Comparison of ENCODE assay signal across 9 cellular contexts in genomic region chr11:73386026-73386425, GRCh38. TPM values are rescaled to one million over a fixed set of nuclear protein-coding genes. Genes with fewer than 3 reads are reported as not detected.
DNase-seq lines count a peak whose midpoint lies in the region; ATAC-seq, FAIRE-seq and TF ChIP-seq lines count a peak whose summit lies in the region.
"Had no signal": no experiment of that assay in that cellular context is flagged by ENCODE, and none has a peak within 500 bp of the region (broad histone marks: within the 10 kb centered on the region; RNA-seq: fewer than 3 reads in every experiment).

No MANE protein-coding gene starts in this region.

- H3K4me3 ChIP-seq in GM12864 (ENCODE audit: low read depth, low read length): peak overlapping the region; percentile 26
- H3K4me3 ChIP-seq in Loucy (ENCODE audit: low read length, poor library complexity, severe bottlenecking): no peak overlapping the region
- peak overlapping the region; percentile 66 for H3K4me3 ChIP-seq in GM12878
- H3K4me3 ChIP-seq in neuronal stem cell (ENCODE audit: low read length in 2 of 2): no peak overlapping the region

- CTCF ChIA-PET in GM12878 (lab: Yijun Ruan, JAX): interaction anchor here (1.1 to 25.6 kb wide), 7 partner anchors 7 to 275 kb away, joined by 3 to 400 read pairs (median 9); partner anchors contain the start of gene RELT

- H2BK15ac ChIP-seq in neuronal stem cell (ENCODE audit: low read length): peak overlapping the region; percentile 68

- H3K9ac ChIP-seq in Loucy (ENCODE audit: low read depth, low read length, poor library complexity, severe bottlenecking): peak overlapping the region; percentile 46
- peak overlapping the region; percentile 65 for H3K9ac ChIP-seq in GM12878 (ENCODE audit: control insufficient read depth, insufficient read depth, low read length)
- H3K9ac ChIP-seq in neuronal stem cell (ENCODE audit: low read depth, low read length, poor library complexity): no peak overlapping the region

- H4K20me1 ChIP-seq in Loucy (ENCODE audit: insufficient read depth, low read length, poor library complexity, severe bottlenecking): peaks cover 46% of the 10 kb centered on the region
- H4K20me1 ChIP-seq in GM12878 (ENCODE audit: control insufficient read depth, insufficient read depth): no peaks in the 10 kb centered on the region

- no peaks in the 10 kb centered on the region for H3K9me3 ChIP-seq in Loucy (ENCODE audit: insufficient read depth, low read depth, low read length)
- no peaks in the 10 kb centered on the region for H3K9me3 ChIP-seq in GM12878 (replicated peaks; ENCODE audit: control insufficient read depth, insufficient read depth, low read length)
- no peaks in the 10 kb centered on the region for H3K9me3 ChIP-seq in neuronal stem cell (replicated peaks in 1 of 2; ENCODE audit: control insufficient read depth in 2 of 2, insufficient read depth in 1 of 2, low read depth in 1 of 2, low read length in 2 of 2)

- no peak overlapping the region for H3K14ac ChIP-seq in neuronal stem cell (ENCODE audit: low read length)

- H3K27me3 ChIP-seq in Loucy (ENCODE audit: insufficient read depth, low read length, poor library complexity, severe bottlenecking) (no peaks in the 10 kb centered on the region), GM12878 (replicated peaks in 1 of 2; ENCODE audit: control insufficient read depth in 2 of 2, insufficient read depth in 2 of 2, low read length in 1 of 2) (no peaks in the 10 kb centered on the region), neuronal stem cell (ENCODE audit: control insufficient read depth in 3 of 3, insufficient read depth in 3 of 3, low read depth in 1 of 3, low read length in 3 of 3) (no peaks in the 10 kb centered on the region)

- TF ChIP-seq EP300 in GM12878 (IDR thresholded peaks at IDR 0.05; ENCODE audit: borderline replicate concordance in 1 of 2, control insufficient read depth in 1 of 2, low read depth in 2 of 2, low read length in 2 of 2): no peak

- DNase-seq in GM12864 (ENCODE audit: low read depth): no peak
- peak; percentile 49 for DNase-seq in GM12878 (ENCODE audit: low read depth, low spot score)
- no peak for DNase-seq in neuronal stem cell (ENCODE audit: low spot score)
- DNase-seq in NCI-H2081 (lab: John Stamatoyannopoulos, UW): no peak
- DNase-seq in NCI-H226: no peak

- peak overlapping the region; percentile 78 for H3K18ac ChIP-seq in neuronal stem cell (ENCODE audit: low read length)

- H3K4me2 ChIP-seq in Loucy (ENCODE audit: low read depth, low read length, poor library complexity, severe bottlenecking) (peak overlapping the region; percentile 87), GM12878 (ENCODE audit: control insufficient read depth, insufficient read depth) (peak overlapping the region; percentile 88), neuronal stem cell (ENCODE audit: insufficient read depth, low read length, poor library complexity, severe bottlenecking) (no peak overlapping the region)

- no TSS peak for BruUV-seq in GM12878 (replicated peaks; lab: Mats Ljungman, UMichigan)

- H3K27ac ChIP-seq in GM12878 (ENCODE audit: control insufficient read depth, insufficient read depth) (peak overlapping the region; percentile 95), neuronal stem cell (replicated peaks; ENCODE audit: low read length) (no peak overlapping the region)

- H4K8ac ChIP-seq in neuronal stem cell (ENCODE audit: low read depth, low read length): no peak overlapping the region

- H2BK120ac ChIP-seq in neuronal stem cell (ENCODE audit: low read depth, low read length): no peak overlapping the region

- SMC1A ChIA-PET in GM12878 (lab: Charles Lee; ENCODE audit: uncharacterized antibody, unreplicated experiment): interaction anchor here (1.0 to 1.8 kb wide), 4 partner anchors 12 to 240 kb away, joined by 3 to 10 read pairs (median 5); no protein-coding TSS in a partner anchor

- TF ChIP-seq CTCF in GM12864 (IDR thresholded peaks at IDR 0.05; ENCODE audit: low read depth, low read length, missing control alignments) (no peak), Loucy (conservative IDR thresholded peaks at IDR 0.05; ENCODE audit: low read length) (no peak), GM12878 (IDR thresholded peaks at IDR 0.05 in 2 of 3, conservative IDR thresholded peaks at IDR 0.05 in 1 of 3; ENCODE audit: control insufficient read depth in 2 of 3, extremely low read depth in 1 of 3, insufficient read depth in 1 of 3, low read depth in 3 of 3, low read length in 3 of 3) (no peak)

- FAIRE-seq in GM12878 (lab: Jason Lieb, UNC): peak; percentile 61

- no peak overlapping the region for H2BK5ac ChIP-seq in neuronal stem cell (ENCODE audit: low read length)

- H3K79me1 ChIP-seq in neuronal stem cell (ENCODE audit: low read depth, low read length): peaks cover 30% of the 10 kb centered on the region

- peaks cover 59% of the 10 kb centered on the region for H3K4me1 ChIP-seq in Loucy (ENCODE audit: insufficient read depth, low read length, poor library complexity, severe bottlenecking)
- peaks cover 79% of the 10 kb centered on the region for H3K4me1 ChIP-seq in GM12878 (ENCODE audit: control insufficient read depth, insufficient read depth, low read length)
- H3K4me1 ChIP-seq in neuronal stem cell (ENCODE audit: control insufficient read depth in 2 of 2, insufficient read depth in 1 of 2, low read depth in 1 of 2, low read length in 2 of 2): peaks cover 27 to 28% of the 10 kb centered on the region in 2 donors

- in situ Hi-C loops in GM12878 (cut with MboI): no loop called here

- 2% methylated on average over 8 of the region's 8 CpGs for WGBS in GM12878 (ENCODE audit: insufficient coverage, insufficient replicate concordance, low lambda C conversion rate, missing lambda C conversion rate)
- WGBS in neuronal stem cell (ENCODE audit: extremely low coverage in 2 of 2, insufficient read length in 2 of 2, insufficient replicate concordance in 1 of 2), 2 donors: no CpG with 5 or more reads among the region's 8 CpGs

- peak; percentile 50 for ATAC-seq in GM12878
- ATAC-seq in GM19351 (IDR thresholded peaks at IDR 0.05; ENCODE audit: unreplicated experiment): no peak
- ATAC-seq in HG03469 (IDR thresholded peaks at IDR 0.05; ENCODE audit: unreplicated experiment): no peak
- ATAC-seq: WTC11 had no signal

- no peak overlapping the region for H2AFZ ChIP-seq in Loucy (ENCODE audit: low read length)
- H2AFZ ChIP-seq in GM12878 (ENCODE audit: control insufficient read depth, low read depth, low read length): no peak overlapping the region; the same call in 1 of the 2 replicates
- H2AFZ ChIP-seq in neuronal stem cell (ENCODE audit: low read length): no peak overlapping the region

- H4K91ac ChIP-seq in neuronal stem cell (ENCODE audit: low read depth, low read length, poor library complexity): no peak overlapping the region

- TF ChIP-seq POLR2A in GM12878 (IDR thresholded peaks at IDR 0.05; ENCODE audit: low read depth, low read length): peak; percentile 14; the same call in 1 of the 2 replicates

- RAD21 ChIA-PET in GM12878 (lab: Charles Lee; ENCODE audit: unreplicated experiment): interaction anchor here (0.7 to 2.1 kb wide), 8 partner anchors 9 to 97 kb away, joined by 3 to 8 read pairs (median 4); partner anchors contain the start of gene RELT

- POLR2A ChIA-PET in GM12878 (lab: Charles Lee): interaction anchor here (0.6 to 2.3 kb wide), 8 partner anchors 9 to 375 kb away, joined by 3 to 18 read pairs (median 4); partner anchors contain the start of genes RAB6A and RELT

- intact Hi-C loops in GM12878 (cut with micrococcal nuclease; ENCODE audit: unreplicated experiment): no loop called here

- H3K9me2 ChIP-seq in Loucy (replicated peaks; ENCODE audit: low read depth, low read length): no peaks in the 10 kb centered on the region

- peak overlapping the region; percentile 52 for H3K23ac ChIP-seq in neuronal stem cell (ENCODE audit: low read depth, low read length, poor library complexity)

- H2BK12ac ChIP-seq in neuronal stem cell (ENCODE audit: low read length): no peak overlapping the region

- peak overlapping the region; percentile 88 for H2AK5ac ChIP-seq in neuronal stem cell (ENCODE audit: low read depth, low read length)

- H3F3A ChIP-seq in Loucy (ENCODE audit: low read depth): no peaks in the 10 kb centered on the region

- H3K36me3 ChIP-seq in Loucy (ENCODE audit: insufficient read depth, low read length) (peaks cover 13% of the 10 kb centered on the region; the same call in 1 of the 2 replicates), GM12878 (ENCODE audit: control insufficient read depth in 2 of 2, insufficient read depth in 2 of 2, low read length in 1 of 2) (peaks cover 5 to 21% of the 10 kb centered on the region in 2 experiments; a peak in 2 of 4 replicates), neuronal stem cell (replicated peaks in 1 of 2; ENCODE audit: control insufficient read depth in 2 of 2, insufficient read depth in 2 of 2, low read length in 2 of 2) (peaks cover 1 to 14% of the 10 kb centered on the region in 2 donors)

- H3K79me2 ChIP-seq in Loucy (ENCODE audit: insufficient read depth, low read length) (peaks cover 84% of the 10 kb centered on the region), GM12878 (ENCODE audit: control insufficient read depth, insufficient read depth, low read length) (peaks cover 97% of the 10 kb centered on the region)

- TF ChIP-seq RAD21 in GM12878 (IDR thresholded peaks at IDR 0.05; ENCODE audit: insufficient read depth, low read depth, low read length): no peak

- no peak overlapping the region for H3K4ac ChIP-seq in neuronal stem cell (ENCODE audit: low read length)

RNA-seq across cellular contexts. Expression of gene RELT, which starts 9.8 kb away (rescaled TPM):
- total RNA-seq in GM12878 (2013; cell fraction: nucleolus; rRNA removed): 89.6 and 94.7 TPM in 2 replicates
- total RNA-seq in GM12878 (2014; rRNA removed) (19.8 and 23.4 TPM in 2 replicates), GM12878 (2014; rRNA removed; fragmentation: Illumina TruSeq; extraction: Trizol) (10.4 and 10.5 TPM in 2 replicates), GM12878 (2021) (27.9 and 28.5 TPM in 2 replicates)
- 5.2 TPM for polyA plus RNA-seq in GM12878 (2011; ENCODE audit: low read depth)
- polyA plus RNA-seq in GM12878 (2011; rRNA removed) (7.9 and 13.0 TPM in 2 replicates), GM12878 (2014; fragmentation: Illumina TruSeq; extraction: Trizol) (2.5 and 8.4 TPM in 2 replicates), GM12878 (2014; fragmentation: Nextera tagmentation; extraction: Ambion mirVana) (1 to 10 TPM; 1.2 to 3.0 TPM), GM12878 (2014; rRNA removed) (21.1 and 23.6 TPM in 2 replicates), GM12878 (2016; fragmentation: Nextera tagmentation; extraction: Ambion mirVana) (10 to 100 TPM in 1 of 2 experiments, 1 to 10 TPM in 1; 8.8 to 11.1 TPM)
- 17.2 and 25.3 TPM in 2 replicates for polyA plus RNA-seq in GM12878 (2011; cell fraction: cytosol; rRNA removed)
- polyA plus RNA-seq in GM12878 (2011; cell fraction: nucleus; rRNA removed): 96.7 and 106 TPM in 2 replicates
- 16.1 and 16.3 TPM in 2 replicates for polyA plus RNA-seq in GM12878 (2012)
- polyA minus RNA-seq in GM12878 (2011; rRNA and poly(A)+ RNA removed): 10.7 and 22.1 TPM in 2 replicates
- 8.4 and 10.4 TPM in 2 replicates for polyA minus RNA-seq in GM12878 (2011; cell fraction: cytosol; rRNA and poly(A)+ RNA removed)
- 24.1 and 45.4 TPM in 2 replicates for polyA minus RNA-seq in GM12878 (2011; cell fraction: nucleus; rRNA and poly(A)+ RNA removed)
- 6.6 TPM for polyA plus RNA-seq in neuronal stem cell (2013, experiment 1 of 2)
- 6.9 TPM for polyA plus RNA-seq in neuronal stem cell (2013, experiment 2 of 2)

Comparison
In these comparisons a context has a peak if more than half of its experiments do, and no peak if none do; other contexts are left out.
1. H3K4me3 ChIP-seq: peak in GM12864 (single experiment) and GM12878 (single experiment); none in Loucy (single experiment) and neuronal stem cell (0 of 2).